ENCODE assay signal across 16 cellular contexts in genomic region chr3:71345429-71346027, GRCh38.
A peak's percentile ranks its signal among the peaks of the same experiment; 100 is the strongest.
DNase-seq lines count a peak whose midpoint lies in the region; ATAC-seq and TF ChIP-seq lines count a peak whose summit lies in the region.
"Had no signal": no experiment of that assay in that cellular context is flagged by ENCODE, and none has a peak within 500 bp of the region (broad histone marks: within the 10 kb centered on the region; RNA-seq: fewer than 3 reads in every experiment).

No MANE protein-coding gene starts in this region.

- peaks cover 19% of the 10 kb centered on the region for H3K4me1 Mint-ChIP-seq in dendritic cell treated with granulocyte-macrophage colony-stimulating factor and Interleukin-4, amounts not matched to agents 40 ng/mL and 50 ng/mL, for 4 days (ENCODE audit: low read depth)
- peaks cover 9% of the 10 kb centered on the region for H3K4me1 Mint-ChIP-seq in mesothelial cell of epicardium
- H3K4me1 Mint-ChIP-seq: neural crest cell had no signal

- ATAC-seq in GM21528 (IDR thresholded peaks at IDR 0.05; ENCODE audit: low FRiP score, unreplicated experiment) = no peak

- H3K27ac Mint-ChIP-seq in dendritic cell treated with granulocyte-macrophage colony-stimulating factor and Interleukin-4, amounts not matched to agents 40 ng/mL and 50 ng/mL, for 4 days = peak overlapping the region; percentile 77
- H3K27ac Mint-ChIP-seq in mesothelial cell of epicardium = peak overlapping the region; percentile 31
- H3K27ac Mint-ChIP-seq: H9; T-helper 1 cell treated with Interleukin-12 subunit alpha and Interleukin-12 subunit beta and Interleukin-4 antibody, amounts not matched to agents 30 μg/mL and 1 μg/mL, for 36 hours had no signal

- H3K4me3 Mint-ChIP-seq in dendritic cell treated with granulocyte-macrophage colony-stimulating factor and Interleukin-4, amounts not matched to agents 40 ng/mL and 50 ng/mL, for 4 days = no peak overlapping the region
- no peak overlapping the region for H3K4me3 Mint-ChIP-seq in mesothelial cell of epicardium
- H3K4me3 Mint-ChIP-seq: H9; neural crest cell; T-helper 1 cell treated with Interleukin-12 subunit alpha and Interleukin-12 subunit beta and Interleukin-4 antibody, amounts not matched to agents 30 μg/mL and 1 μg/mL, for 36 hours had no signal

- DNase-seq in AG08395 (ENCODE audit: low spot score) = peak; percentile 20
- DNase-seq in GM04504 (ENCODE audit: low read depth) = peak; percentile 14
- no peak for DNase-seq in mesothelial cell of epicardium (ENCODE audit: low spot score in 2 of 2, unreplicated experiment in 2 of 2)
- DNase-seq in activated CD4-positive, CD25-positive, alpha-beta regulatory T cell treated with anti-CD3 and anti-CD28 coated beads, Interleukin-2, amount 50 U/mL, for 72 hours = no peak
- no peak for DNase-seq in NCI-H2107 (lab: John Stamatoyannopoulos, UW)
- no peak for DNase-seq in stimulated activated CD4-positive, alpha-beta T cell treated with anti-CD3 and anti-CD28 coated beads, Interleukin-2, amount 100 ng/mL, for 24 hours
- DNase-seq: activated CD4-positive, alpha-beta T cell treated with anti-CD3 and anti-CD28 coated beads for 48 hours; H9; kidney glomerular epithelial cell; NCI-H1092 treated with DMSO at 0.1 percent for 48 hours; NCI-H446; Peyer's patch had no signal

- H3K27me3 Mint-ChIP-seq in dendritic cell treated with granulocyte-macrophage colony-stimulating factor and Interleukin-4, amounts not matched to agents 40 ng/mL and 50 ng/mL, for 4 days = no peaks in the 10 kb centered on the region
- no peaks in the 10 kb centered on the region for H3K27me3 Mint-ChIP-seq in mesothelial cell of epicardium (ENCODE audit: low read depth)

- H3K36me3 Mint-ChIP-seq in dendritic cell treated with granulocyte-macrophage colony-stimulating factor and Interleukin-4, amounts not matched to agents 40 ng/mL and 50 ng/mL, for 4 days (ENCODE audit: low read depth) = peaks cover 7% of the 10 kb centered on the region
- peaks cover 19% of the 10 kb centered on the region for H3K36me3 Mint-ChIP-seq in mesothelial cell of epicardium

- intact Hi-C loops in dendritic cell treated with granulocyte-macrophage colony-stimulating factor and Interleukin-4, amounts not matched to agents 40 ng/mL and 50 ng/mL, for 4 days (cut with micrococcal nuclease) = no loop called here

- TF ChIP-seq CTCF in mesothelial cell of epicardium (IDR thresholded peaks at IDR 0.05; ENCODE audit: unreplicated experiment) = no peak

- H3K9me3 Mint-ChIP-seq in dendritic cell treated with granulocyte-macrophage colony-stimulating factor and Interleukin-4, amounts not matched to agents 40 ng/mL and 50 ng/mL, for 4 days = no peaks in the 10 kb centered on the region
- H3K9me3 Mint-ChIP-seq in mesothelial cell of epicardium = peaks cover 12% of the 10 kb centered on the region
- H3K9me3 Mint-ChIP-seq: H9, neural crest cell had no signal

Comparison
In these comparisons a context has a peak if more than half of its experiments do, and no peak if none do; other contexts are left out.
1. DNase-seq: peak in AG08395 (single experiment) and GM04504 (single experiment); none in mesothelial cell of epicardium (0 of 2), activated CD4-positive, CD25-positive, alpha-beta regulatory T cell treated with anti-CD3 and anti-CD28 coated beads, Interleukin-2, amount 50 U/mL, for 72 hours (single experiment), NCI-H2107 (single experiment) and stimulated activated CD4-positive, alpha-beta T cell treated with anti-CD3 and anti-CD28 coated beads, Interleukin-2, amount 100 ng/mL, for 24 hours (0 of 2).